Comparison of ENCODE assay signal across 28 cellular contexts in the genomic region with DNA sequence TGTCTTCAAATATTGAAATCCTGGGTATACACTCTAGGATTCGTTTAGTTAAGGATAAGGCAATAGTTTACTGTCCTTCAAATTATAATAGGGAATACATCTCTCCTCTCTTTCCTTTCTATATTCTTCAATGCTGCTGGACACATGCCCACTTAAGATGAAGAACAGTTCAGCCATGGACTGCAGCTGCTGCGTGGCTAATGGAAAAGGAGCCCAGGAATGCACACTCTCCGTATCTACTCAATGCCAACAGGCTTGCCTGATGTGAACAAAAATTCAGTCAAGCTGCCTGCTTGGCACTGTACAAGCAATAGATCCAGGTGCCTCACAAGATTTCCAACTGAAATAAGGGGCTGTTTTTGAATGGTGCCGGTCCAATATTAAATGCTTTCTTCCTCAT.
"Had no signal": no experiment of that assay in that cellular context is flagged by ENCODE, and none has a peak within 500 bp of the region (broad histone marks: within the 10 kb centered on the region; RNA-seq: fewer than 3 reads in every experiment).

No MANE protein-coding gene starts in this region.

- H3K4me1 Mint-ChIP-seq: activated CD4-positive, alpha-beta memory T cell treated with anti-CD3 and anti-CD28 coated beads, Interleukin-2, amount 10 ng/mL, durations not matched to agents 7 days and 5 days; activated CD4-positive, alpha-beta T cell treated with anti-CD3 and anti-CD28 coated beads for 36 hours; activated CD4-positive, alpha-beta T cell treated with anti-CD3 and anti-CD28 coated beads, Interleukin-2, amount 10 ng/mL, durations not matched to agents 24 days and 14 days; activated naive CD4-positive, alpha-beta T cell treated with anti-CD3 and anti-CD28 coated beads, Interleukin-2, amount 10 ng/mL, durations not matched to agents 7 days and 5 days; activated naive CD8-positive, alpha-beta T cell treated with anti-CD3 and anti-CD28 coated beads, Interleukin-2, amount 10 ng/mL, durations not matched to agents 7 days and 5 days; central memory CD8-positive, alpha-beta T cell had no signal

- H3K9me3 Mint-ChIP-seq: activated CD4-positive, alpha-beta memory T cell treated with anti-CD3 and anti-CD28 coated beads, Interleukin-2, amount 10 ng/mL, durations not matched to agents 7 days and 5 days; activated CD4-positive, alpha-beta T cell treated with anti-CD3 and anti-CD28 coated beads, Interleukin-2, amount 10 ng/mL, durations not matched to agents 24 days and 14 days; activated naive CD8-positive, alpha-beta T cell treated with anti-CD3 and anti-CD28 coated beads, Interleukin-2, amount 10 ng/mL, durations not matched to agents 7 days and 5 days; activated T-cell treated with anti-CD3 and anti-CD28 coated beads, Interleukin-2, amount 50 U/mL, for 24 hours had no signal

- H3K9me3 ChIP-seq: esophagus muscularis mucosa, gastroesophageal sphincter, heart right ventricle had no signal

- H3K27ac ChIP-seq: brain microvascular endothelial cell, esophagus muscularis mucosa, foreskin keratinocyte, gastroesophageal sphincter, heart right ventricle had no signal

- H3K4me3 ChIP-seq: esophagus muscularis mucosa, gastroesophageal sphincter, heart right ventricle had no signal

- H3K4me3 Mint-ChIP-seq: activated CD4-positive, alpha-beta memory T cell treated with anti-CD3 and anti-CD28 coated beads, Interleukin-2, amount 10 ng/mL, durations not matched to agents 7 days and 5 days; activated CD4-positive, alpha-beta T cell treated with anti-CD3 and anti-CD28 coated beads for 36 hours; activated CD4-positive, alpha-beta T cell treated with anti-CD3 and anti-CD28 coated beads, Interleukin-2, amount 10 ng/mL, durations not matched to agents 24 days and 14 days; activated naive CD4-positive, alpha-beta T cell treated with anti-CD3 and anti-CD28 coated beads, Interleukin-2, amount 10 ng/mL, durations not matched to agents 7 days and 5 days; activated naive CD8-positive, alpha-beta T cell treated with anti-CD3 and anti-CD28 coated beads, Interleukin-2, amount 10 ng/mL, durations not matched to agents 7 days and 5 days; activated T-cell treated with anti-CD3 and anti-CD28 coated beads, Interleukin-2, amount 50 U/mL, for 24 hours; activated T-cell treated with anti-CD3 and anti-CD28 coated beads, Interleukin-2, amount 50 U/mL, for 72 hours; central memory CD8-positive, alpha-beta T cell; effector memory CD8-positive, alpha-beta T cell had no signal

- H3K4me1 ChIP-seq: foreskin keratinocyte, gastroesophageal sphincter, heart right ventricle had no signal

- DNase-seq: activated CD4-positive, alpha-beta memory T cell treated with anti-CD3 and anti-CD28 coated beads, Interleukin-2, amount 10 ng/mL, durations not matched to agents 7 days and 5 days; activated CD4-positive, alpha-beta T cell treated with anti-CD3 and anti-CD28 coated beads for 36 hours; activated CD4-positive, alpha-beta T cell treated with anti-CD3 and anti-CD28 coated beads, Interleukin-2, amount 10 ng/mL, durations not matched to agents 24 days and 14 days; activated CD4-positive, CD25-positive, alpha-beta regulatory T cell; activated CD4-positive, CD25-positive, alpha-beta regulatory T cell treated with anti-CD3 and anti-CD28 coated beads, Interleukin-2, amount 50 U/mL, for 72 hours; activated CD8-positive, alpha-beta memory T cell treated with anti-CD3 and anti-CD28 coated beads, Interleukin-2, amount 50 U/mL, for 48 hours; activated gamma-delta T cell; activated naive CD4-positive, alpha-beta T cell; activated naive CD4-positive, alpha-beta T cell treated with anti-CD3 and anti-CD28 coated beads, Interleukin-2, amount 10 ng/mL, durations not matched to agents 7 days and 5 days; activated naive CD8-positive, alpha-beta T cell treated with anti-CD3 and anti-CD28 coated beads, Interleukin-2, amount 10 ng/mL, durations not matched to agents 7 days and 5 days; activated T-cell treated with anti-CD3 and anti-CD28 coated beads for 4 hours; activated T-cell treated with anti-CD3 and anti-CD28 coated beads, Interleukin-2, amount 50 U/mL, for 24 hours; activated T-cell treated with anti-CD3 and anti-CD28 coated beads, Interleukin-2, amount 50 U/mL, for 72 hours; amniotic stem cell; anterior cingulate cortex; brain microvascular endothelial cell; cortex of kidney; dermis blood vessel endothelial cell; effector CD4-positive, alpha-beta T cell; effector memory CD8-positive, alpha-beta T cell; erythroblast; foreskin keratinocyte; heart right ventricle; T-helper 2 cell had no signal

- ATAC-seq: activated CD4-positive, alpha-beta T cell treated with anti-CD3 and anti-CD28 coated beads for 36 hours; activated naive CD4-positive, alpha-beta T cell treated with anti-CD3 and anti-CD28 coated beads, Interleukin-2, amount 50 U/mL, for 72 hours; activated T-cell treated with anti-CD3 and anti-CD28 coated beads, Interleukin-2, amount 50 U/mL, for 72 hours; effector memory CD8-positive, alpha-beta T cell; foreskin keratinocyte; gastroesophageal sphincter; heart right ventricle had no signal

- H3K36me3 ChIP-seq: brain microvascular endothelial cell, esophagus muscularis mucosa, gastroesophageal sphincter, heart right ventricle had no signal

- H3K36me3 Mint-ChIP-seq: activated naive CD4-positive, alpha-beta T cell treated with anti-CD3 and anti-CD28 coated beads, Interleukin-2, amount 10 ng/mL, durations not matched to agents 7 days and 5 days; activated naive CD4-positive, alpha-beta T cell treated with anti-CD3 and anti-CD28 coated beads, Interleukin-2, amount 50 U/mL, for 72 hours; activated naive CD8-positive, alpha-beta T cell treated with anti-CD3 and anti-CD28 coated beads, Interleukin-2, amount 10 ng/mL, durations not matched to agents 7 days and 5 days had no signal

- H3K27me3 Mint-ChIP-seq: activated CD4-positive, alpha-beta memory T cell treated with anti-CD3 and anti-CD28 coated beads, Interleukin-2, amount 10 ng/mL, durations not matched to agents 7 days and 5 days; activated CD4-positive, alpha-beta T cell treated with anti-CD3 and anti-CD28 coated beads for 36 hours; activated CD4-positive, alpha-beta T cell treated with anti-CD3 and anti-CD28 coated beads, Interleukin-2, amount 10 ng/mL, durations not matched to agents 24 days and 14 days; activated naive CD4-positive, alpha-beta T cell treated with anti-CD3 and anti-CD28 coated beads, Interleukin-2, amount 10 ng/mL, durations not matched to agents 7 days and 5 days; activated naive CD8-positive, alpha-beta T cell treated with anti-CD3 and anti-CD28 coated beads, Interleukin-2, amount 10 ng/mL, durations not matched to agents 7 days and 5 days; activated T-cell treated with anti-CD3 and anti-CD28 coated beads, Interleukin-2, amount 50 U/mL, for 24 hours; central memory CD8-positive, alpha-beta T cell; effector memory CD8-positive, alpha-beta T cell had no signal

- H3K27ac Mint-ChIP-seq: activated CD4-positive, alpha-beta memory T cell treated with anti-CD3 and anti-CD28 coated beads, Interleukin-2, amount 10 ng/mL, durations not matched to agents 7 days and 5 days; activated CD4-positive, alpha-beta T cell treated with anti-CD3 and anti-CD28 coated beads for 36 hours; activated CD4-positive, alpha-beta T cell treated with anti-CD3 and anti-CD28 coated beads, Interleukin-2, amount 10 ng/mL, durations not matched to agents 24 days and 14 days; activated naive CD4-positive, alpha-beta T cell treated with anti-CD3 and anti-CD28 coated beads, Interleukin-2, amount 10 ng/mL, durations not matched to agents 7 days and 5 days; activated naive CD4-positive, alpha-beta T cell treated with anti-CD3 and anti-CD28 coated beads, Interleukin-2, amount 50 U/mL, for 72 hours; activated naive CD8-positive, alpha-beta T cell treated with anti-CD3 and anti-CD28 coated beads, Interleukin-2, amount 10 ng/mL, durations not matched to agents 7 days and 5 days; activated T-cell treated with anti-CD3 and anti-CD28 coated beads, Interleukin-2, amount 50 U/mL, for 24 hours; activated T-cell treated with anti-CD3 and anti-CD28 coated beads, Interleukin-2, amount 50 U/mL, for 72 hours; effector memory CD8-positive, alpha-beta T cell had no signal

- H3K27me3 ChIP-seq: brain microvascular endothelial cell, esophagus muscularis mucosa, foreskin keratinocyte, gastroesophageal sphincter, heart right ventricle had no signal
